Comparison of ENCODE assay signal across 1 cellular context in genomic region chr19:52048604-52049493, GRCh38.
TF ChIP-seq lines count a peak whose summit lies in the region.

TSS of gene ZNF432 (minus strand) at chr19:52048838. CDS start at chr19:52046868, 1,970 bp downstream.

TF ChIP-seq in HepG2, 621 proteins besides CTCF, POLR2A, EP300 and RAD21 (continued from another document and continues in another):
- no peak; the same call in 1 of the 2 replicates for TF ChIP-seq ZNF709 (CRISPR knock-in tag; IDR thresholded peaks at IDR 0.05)
- no peak for TF ChIP-seq NR2F6 (IDR thresholded peaks at IDR 0.05)
- TF ChIP-seq NR2F6 (CRISPR knock-in tag; IDR thresholded peaks at IDR 0.05) = peak; percentile 20; the same call in 1 of the 2 replicates
- TF ChIP-seq ZNF564 (CRISPR knock-in tag; IDR thresholded peaks at IDR 0.05) = peak; percentile 49; the same call in 1 of the 2 replicates
- no peak for TF ChIP-seq ATF5 (CRISPR knock-in tag; IDR thresholded peaks at IDR 0.05; ENCODE audit: low read depth)
- no peak for TF ChIP-seq HMG20B (CRISPR knock-in tag; conservative IDR thresholded peaks at IDR 0.05)
- peak; percentile 71; the same call in 1 of the 2 replicates for TF ChIP-seq ZNF792 (CRISPR knock-in tag; IDR thresholded peaks at IDR 0.05)
- no peak for TF ChIP-seq ZBTB38 (CRISPR knock-in tag; IDR thresholded peaks at IDR 0.05)
- TF ChIP-seq ZBTB7A (CRISPR knock-in tag; IDR thresholded peaks at IDR 0.05) = no peak
- TF ChIP-seq RNF219 (CRISPR knock-in tag; IDR thresholded peaks at IDR 0.05) = no peak
- TF ChIP-seq ZNF235 (CRISPR knock-in tag; IDR thresholded peaks at IDR 0.05; ENCODE audit: borderline replicate concordance) = no peak; the same call in 1 of the 2 replicates
- TF ChIP-seq NR2C2 (CRISPR knock-in tag; IDR thresholded peaks at IDR 0.05; ENCODE audit: borderline replicate concordance) = no peak; the same call in 1 of the 2 replicates
- no peak for TF ChIP-seq ZC3H4 (CRISPR knock-in tag; IDR thresholded peaks at IDR 0.05; ENCODE audit: borderline replicate concordance)
- TF ChIP-seq TAF15 (IDR thresholded peaks at IDR 0.05; ENCODE audit: low read depth, low read length, poor library complexity, severe bottlenecking) = no peak
- no peak for TF ChIP-seq SOX13 (IDR thresholded peaks at IDR 0.05)
- no peak; a peak in 1 of 4 replicates for TF ChIP-seq SOX13 (CRISPR knock-in tag; conservative IDR thresholded peaks at IDR 0.05 in 1 of 2, IDR thresholded peaks at IDR 0.05 in 1 of 2)
- no peak for TF ChIP-seq ZNF672 (CRISPR knock-in tag; IDR thresholded peaks at IDR 0.05)
- TF ChIP-seq GZF1 (CRISPR knock-in tag; IDR thresholded peaks at IDR 0.05) = no peak
- no peak for TF ChIP-seq ZNF12 (CRISPR knock-in tag; IDR thresholded peaks at IDR 0.05)
- peak; percentile 10; the same call in 1 of the 2 replicates for TF ChIP-seq NR0B2 (CRISPR knock-in tag; IDR thresholded peaks at IDR 0.05)
- TF ChIP-seq IKZF5 (CRISPR knock-in tag; IDR thresholded peaks at IDR 0.05) = peak; percentile 75; the same call in 1 of the 2 replicates
- no peak for TF ChIP-seq MATR3 (CRISPR knock-in tag; IDR thresholded peaks at IDR 0.05)
- TF ChIP-seq CAMTA2 (CRISPR knock-in tag; IDR thresholded peaks at IDR 0.05; ENCODE audit: borderline replicate concordance) = no peak
- no peak for TF ChIP-seq ZNF251 (CRISPR knock-in tag; IDR thresholded peaks at IDR 0.05)
- no peak for TF ChIP-seq ZFYVE20 (CRISPR knock-in tag; IDR thresholded peaks at IDR 0.05; ENCODE audit: borderline replicate concordance, low read depth)
- no peak for TF ChIP-seq LCORL (IDR thresholded peaks at IDR 0.05)
- TF ChIP-seq LCORL (CRISPR knock-in tag; IDR thresholded peaks at IDR 0.05) = no peak; the same call in 1 of the 2 replicates
- no peak for TF ChIP-seq ATF3 (CRISPR knock-in tag; IDR thresholded peaks at IDR 0.05)
- TF ChIP-seq EHMT2 (IDR thresholded peaks at IDR 0.05; ENCODE audit: borderline replicate concordance, low read depth, low read length) = no peak
- peak; percentile 42; the same call in 1 of the 2 replicates for TF ChIP-seq GLI4 (CRISPR knock-in tag; IDR thresholded peaks at IDR 0.05; ENCODE audit: borderline replicate concordance)
- no peak for TF ChIP-seq ATF4 (CRISPR knock-in tag; IDR thresholded peaks at IDR 0.05)
- no peak for TF ChIP-seq PLSCR1 (CRISPR knock-in tag; IDR thresholded peaks at IDR 0.05; ENCODE audit: borderline replicate concordance)
- no peak for TF ChIP-seq CCDC6 (CRISPR knock-in tag; IDR thresholded peaks at IDR 0.05)
- no peak for TF ChIP-seq NCOA2 (CRISPR knock-in tag; IDR thresholded peaks at IDR 0.05)
- TF ChIP-seq ZNF354B (CRISPR knock-in tag; IDR thresholded peaks at IDR 0.05) = no peak
- TF ChIP-seq ZNF142 (CRISPR knock-in tag; IDR thresholded peaks at IDR 0.05) = no peak
- TF ChIP-seq SNAPC5 (CRISPR knock-in tag; IDR thresholded peaks at IDR 0.05; ENCODE audit: borderline replicate concordance) = no peak
- no peak for TF ChIP-seq MTF2 (CRISPR knock-in tag; IDR thresholded peaks at IDR 0.05; ENCODE audit: borderline replicate concordance)
- TF ChIP-seq ZNF460 (CRISPR knock-in tag; IDR thresholded peaks at IDR 0.05; ENCODE audit: borderline replicate concordance) = no peak
- no peak for TF ChIP-seq NCOA5 (CRISPR knock-in tag; IDR thresholded peaks at IDR 0.05)
- TF ChIP-seq HBP1 (CRISPR knock-in tag; IDR thresholded peaks at IDR 0.05; ENCODE audit: low read depth) = peak; percentile 71; the same call in 1 of the 2 replicates
- no peak for TF ChIP-seq TBL1XR1 (IDR thresholded peaks at IDR 0.05; ENCODE audit: borderline replicate concordance, low read length, partially characterized antibody)
- TF ChIP-seq SNRNP70 (IDR thresholded peaks at IDR 0.05; ENCODE audit: low read depth, low read length) = no peak
- no peak for TF ChIP-seq MTA3 (CRISPR knock-in tag; IDR thresholded peaks at IDR 0.05)
- TF ChIP-seq EZH2 (conservative IDR thresholded peaks at IDR 0.05; ENCODE audit: low read depth, low read length) = no peak
- TF ChIP-seq TOE1 (CRISPR knock-in tag; IDR thresholded peaks at IDR 0.05) = 0 out of 2 replicates have a peak, but pooled peaks have one; percentile 26
